17 cellular contexts compared by ENCODE assay signal in the genomic region with DNA sequence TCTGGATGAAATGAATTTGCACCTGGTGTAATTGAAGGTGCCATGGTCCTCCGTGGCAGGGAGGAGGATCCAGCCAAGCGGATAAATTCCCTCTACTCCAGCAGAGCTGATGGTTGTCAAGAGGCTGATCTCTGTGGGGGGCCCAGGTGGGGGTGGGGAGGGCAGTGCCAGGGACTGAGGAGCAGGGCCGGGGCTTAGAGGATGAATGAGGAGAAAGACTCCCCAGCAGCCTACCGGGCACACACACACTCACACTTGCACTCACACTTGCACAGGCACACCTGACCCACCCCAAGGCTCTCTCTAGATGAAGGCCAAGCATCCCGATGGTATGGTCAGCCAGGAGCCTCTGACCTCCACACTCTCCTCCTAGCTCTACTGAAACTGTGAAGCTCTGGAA.
DNase-seq lines count a peak whose midpoint lies in the region; ATAC-seq lines count a peak whose summit lies in the region.
"Had no signal": no experiment of that assay in that cellular context is flagged by ENCODE, and none has a peak within 500 bp of the region (broad histone marks: within the 10 kb centered on the region; RNA-seq: fewer than 3 reads in every experiment).

No MANE protein-coding gene starts in this region.

- WGBS in trophoblast cell (ENCODE audit: extremely low coverage, insufficient coverage, insufficient read length): no CpG with 5 or more reads among the region's 5 CpGs

- H3K36me3 ChIP-seq in trophoblast cell (ENCODE audit: control insufficient read depth in 1 of 2, insufficient read depth in 2 of 2, low read length in 2 of 2): no peaks in the 10 kb centered on the region
- no peaks in the 10 kb centered on the region for H3K36me3 ChIP-seq in SJCRH30
- H3K36me3 ChIP-seq: BLaER1 had no signal

- H3K4ac ChIP-seq in trophoblast cell (ENCODE audit: low read depth, low read length): no peak overlapping the region

- no peak overlapping the region for H4K91ac ChIP-seq in trophoblast cell (ENCODE audit: low read depth, low read length)

- H3K4me3 ChIP-seq in trophoblast cell (ENCODE audit: low read depth, low read length) (no peak overlapping the region), SJCRH30 (no peak overlapping the region)
- H3K4me3 ChIP-seq: BLaER1 had no signal

- H3K27ac ChIP-seq in trophoblast cell (ENCODE audit: low read depth, low read length): no peak overlapping the region
- H3K27ac ChIP-seq in SJCRH30: no peak overlapping the region
- H3K27ac ChIP-seq: BLaER1 had no signal

- H3K27me3 ChIP-seq in trophoblast cell (ENCODE audit: insufficient read depth, low read length) (no peaks in the 10 kb centered on the region), SJCRH30 (peaks cover 22% of the 10 kb centered on the region; the same call in 1 of the 2 replicates)

- H2BK12ac ChIP-seq in trophoblast cell (ENCODE audit: low read length): no peak overlapping the region

- peak; percentile 82 for DNase-seq in NCI-H345 (lab: John Stamatoyannopoulos, UW)
- DNase-seq in NCI-H345 treated with DMSO at 0.1 percent for 48 hours (lab: John Stamatoyannopoulos, UW; ENCODE audit: unreplicated experiment): no peak
- DNase-seq in NCI-H1417 treated with DMSO at 0.1 percent for 48 hours (lab: John Stamatoyannopoulos, UW): peak; percentile 70
- peak; percentile 69 for DNase-seq in islet precursor cell
- no peak for DNase-seq in trophoblast cell
- DNase-seq in HUDEP-2 (lab: John Stamatoyannopoulos, UW; ENCODE audit: unreplicated experiment in 76 of 76): no peak
- no peak for DNase-seq in SJCRH30
- DNase-seq: CD8-positive, alpha-beta T cell; DND-41; GOT3; NCI-H1048; NCI-H1694 treated with DMSO at 0.1 percent for 48 hours; NCI-H446; NCI-H69; RPMI8226 had no signal

- H4K8ac ChIP-seq in trophoblast cell (ENCODE audit: low read depth, low read length): no peak overlapping the region

- H4K12ac ChIP-seq in trophoblast cell (ENCODE audit: low read depth, low read length): no peak overlapping the region

- H2BK5ac ChIP-seq in trophoblast cell (ENCODE audit: low read depth, low read length, poor library complexity): no peak overlapping the region

- H2BK120ac ChIP-seq in trophoblast cell (ENCODE audit: insufficient read depth, low read length, poor library complexity): no peak overlapping the region

- no peak overlapping the region for H3K18ac ChIP-seq in trophoblast cell (ENCODE audit: low read length)

- no peak overlapping the region for H3K4me2 ChIP-seq in trophoblast cell (ENCODE audit: low read length)
- H3K4me2 ChIP-seq: BLaER1 had no signal

- ATAC-seq in HG03520 (IDR thresholded peaks at IDR 0.05; ENCODE audit: unreplicated experiment): no peak
- ATAC-seq: CD8-positive, alpha-beta T cell had no signal

- H3K79me2 ChIP-seq in trophoblast cell (ENCODE audit: control insufficient read depth, insufficient read depth, low read length, poor library complexity): no peaks in the 10 kb centered on the region

- no peak overlapping the region for H2AK5ac ChIP-seq in trophoblast cell (ENCODE audit: low read length)

- no peak overlapping the region for H3K23ac ChIP-seq in trophoblast cell (ENCODE audit: low read length)

- no peaks in the 10 kb centered on the region for H3K79me1 ChIP-seq in trophoblast cell (ENCODE audit: low read length)

- peak overlapping the region; percentile 28 for H3K9ac ChIP-seq in trophoblast cell (ENCODE audit: low read length)
- H3K9ac ChIP-seq: BLaER1 had no signal

- H3K9me3 ChIP-seq in trophoblast cell (ENCODE audit: insufficient read depth, low read depth, low read length) (no peaks in the 10 kb centered on the region), SJCRH30 (replicated peaks) (no peaks in the 10 kb centered on the region)
- H3K9me3 ChIP-seq: BLaER1 had no signal

- no peaks in the 10 kb centered on the region for H3K4me1 ChIP-seq in trophoblast cell (ENCODE audit: control insufficient read depth in 1 of 2, insufficient read depth in 2 of 2, low read length in 2 of 2)
- no peaks in the 10 kb centered on the region; the same call in 1 of the 2 replicates for H3K4me1 ChIP-seq in SJCRH30

- no peak overlapping the region for H2AFZ ChIP-seq in trophoblast cell (ENCODE audit: insufficient read depth, low read length, poor library complexity)

- H3K14ac ChIP-seq in trophoblast cell (ENCODE audit: low read length): no peak overlapping the region

Comparison
In these comparisons a context has a peak if more than half of its experiments do, and no peak if none do; other contexts are left out.
1. DNase-seq: peak in NCI-H345 (single experiment), NCI-H1417 treated with DMSO at 0.1 percent for 48 hours (single experiment) and islet precursor cell (single experiment); none in NCI-H345 treated with DMSO at 0.1 percent for 48 hours (single experiment), trophoblast cell (0 of 2), HUDEP-2 (0 of 76) and SJCRH30 (0 of 2).